Comparison of ENCODE assay signal across 8 cellular contexts in genomic region chr18:48445540-48445939, GRCh38. TPM values are rescaled to one million over a fixed set of nuclear protein-coding genes. Genes with fewer than 3 reads are reported as not detected.
DNase-seq lines count a peak whose midpoint lies in the region; ATAC-seq, FAIRE-seq and TF ChIP-seq lines count a peak whose summit lies in the region.

No MANE protein-coding gene starts in this region.

- ATAC-seq in A549 = peak; percentile 74 to 88; a peak in 5 of 6 replicates
- peak; percentile 68 to 80 for ATAC-seq in naive thymus-derived CD8-positive, alpha-beta T cell
- peak; percentile 69 for ATAC-seq in stimulated activated effector memory CD8-positive, alpha-beta T cell treated with anti-CD3 and anti-CD28 coated beads, Interleukin-12 subunit alpha, Interleukin-12 subunit beta, amount 100 ng/mL, for 72 hours

- H3K9me3 ChIP-seq in A549 = no peaks in the 10 kb centered on the region

- peaks cover 3 to 10% (median 6%) of the 10 kb centered on the region in 4 donors for H3K4me1 Mint-ChIP-seq in naive thymus-derived CD8-positive, alpha-beta T cell
- H3K4me1 Mint-ChIP-seq in stimulated activated effector memory CD8-positive, alpha-beta T cell treated with anti-CD3 and anti-CD28 coated beads, Interleukin-12 subunit alpha, Interleukin-12 subunit beta, amount 100 ng/mL, for 72 hours = no peaks in the 10 kb centered on the region

- H3K27me3 Mint-ChIP-seq in naive thymus-derived CD8-positive, alpha-beta T cell = peaks cover 18 to 73% (median 37%) of the 10 kb centered on the region in 5 donors

- H3K4me3 Mint-ChIP-seq in naive thymus-derived CD8-positive, alpha-beta T cell = no peak overlapping the region
- no peak overlapping the region for H3K4me3 Mint-ChIP-seq in stimulated activated effector memory CD8-positive, alpha-beta T cell treated with anti-CD3 and anti-CD28 coated beads, Interleukin-12 subunit alpha, Interleukin-12 subunit beta, amount 100 ng/mL, for 72 hours

- CTCF ChIA-PET in A549 (lab: Yijun Ruan, JAX) = interaction anchor here (0.8 to 13.0 kb wide), 26 partner anchors 9 to 487 kb away, joined by 3 to 175 read pairs (median 6); no protein-coding TSS in a partner anchor

- POLR2A ChIA-PET in A549 (lab: Yijun Ruan, JAX) = interaction anchor here (0.5 kb wide), 1 partner anchor 116 kb away, joined by 4 read pairs; no protein-coding TSS in a partner anchor
- POLR2A ChIA-PET in naive thymus-derived CD8-positive, alpha-beta T cell (lab: Charles Lee) = no interaction called here

- H3K4me3 ChIP-seq in A549 (no peak overlapping the region), epithelial cell of esophagus (ENCODE audit: low read length) (no peak overlapping the region)

- H3K4me2 ChIP-seq in A549 = no peak overlapping the region

- no peak for TF ChIP-seq POLR2A in A549 (IDR thresholded peaks at IDR 0.05; ENCODE audit: low read length)

- peak; percentile 43 to 75 for DNase-seq in A549 (ENCODE audit: low read depth in 1 of 2, low spot score in 1 of 2)
- DNase-seq in GM18507 (ENCODE audit: extremely low spot score, insufficient read length, low read depth) = peak; percentile 35
- peak; percentile 65 for DNase-seq in HT1080 (ENCODE audit: low read depth)
- DNase-seq in NOMO-1 (lab: John Stamatoyannopoulos, UW; ENCODE audit: unreplicated experiment in 2 of 2) = peak; percentile 80 to 81
- peak; percentile 85 for DNase-seq in activated CD8-positive, alpha-beta memory T cell treated with anti-CD3 and anti-CD28 coated beads for 24 hours
- DNase-seq in epithelial cell of esophagus (ENCODE audit: low read depth) = peak; percentile 90
- peak; percentile 40 to 83 (median 58) for DNase-seq in naive thymus-derived CD8-positive, alpha-beta T cell
- peak; percentile 64 to 81 for DNase-seq in stimulated activated effector memory CD8-positive, alpha-beta T cell treated with anti-CD3 and anti-CD28 coated beads, Interleukin-12 subunit alpha, Interleukin-12 subunit beta, amount 100 ng/mL, for 72 hours (ENCODE audit: low spot score in 2 of 2)

- peaks cover 2% of the 10 kb centered on the region; the same call in 1 of the 3 replicates for H3K4me1 ChIP-seq in A549

- FAIRE-seq in A549 (lab: Jason Lieb, UNC) (no peak), GM18507 (lab: Jason Lieb, UNC) (peak; percentile 92)

- H3K36me3 Mint-ChIP-seq in naive thymus-derived CD8-positive, alpha-beta T cell = no peaks in the 10 kb centered on the region
- H3K36me3 Mint-ChIP-seq in stimulated activated effector memory CD8-positive, alpha-beta T cell treated with anti-CD3 and anti-CD28 coated beads, Interleukin-12 subunit alpha, Interleukin-12 subunit beta, amount 100 ng/mL, for 72 hours = no peaks in the 10 kb centered on the region

- 75% methylated on average over 3 of the region's 3 CpGs for WGBS in A549 (ENCODE audit: missing lambda C conversion rate)

- H3K27ac ChIP-seq in A549 = no peak overlapping the region

- TF ChIP-seq CTCF in A549 (IDR thresholded peaks at IDR 0.05) (peak; percentile 59), epithelial cell of esophagus (IDR thresholded peaks at IDR 0.05; ENCODE audit: insufficient read depth, low read depth, low read length, missing control alignments) (peak; percentile 99)

- no peak overlapping the region for H3K27ac Mint-ChIP-seq in naive thymus-derived CD8-positive, alpha-beta T cell
- no peak overlapping the region for H3K27ac Mint-ChIP-seq in stimulated activated effector memory CD8-positive, alpha-beta T cell treated with anti-CD3 and anti-CD28 coated beads, Interleukin-12 subunit alpha, Interleukin-12 subunit beta, amount 100 ng/mL, for 72 hours

- no peaks in the 10 kb centered on the region for H3K9me3 Mint-ChIP-seq in naive thymus-derived CD8-positive, alpha-beta T cell
- H3K9me3 Mint-ChIP-seq in stimulated activated effector memory CD8-positive, alpha-beta T cell treated with anti-CD3 and anti-CD28 coated beads, Interleukin-12 subunit alpha, Interleukin-12 subunit beta, amount 100 ng/mL, for 72 hours = no peaks in the 10 kb centered on the region

- no peak for TF ChIP-seq EP300 in A549 (IDR thresholded peaks at IDR 0.05)

- peak; percentile 47 to 67 for TF ChIP-seq RAD21 in A549 (conservative IDR thresholded peaks at IDR 0.05 in 1 of 2, IDR thresholded peaks at IDR 0.05 in 1 of 2)

TF ChIP-seq in A549, 52 proteins besides CTCF, POLR2A, EP300 and RAD21:
- TF ChIP-seq RNF2 (IDR thresholded peaks at IDR 0.05; ENCODE audit: borderline replicate concordance, low read depth) (no peak), CEBPB (IDR thresholded peaks at IDR 0.05) (peak; percentile 50 to 63; a peak in 3 of 4 replicates), SMC3 (IDR thresholded peaks at IDR 0.05) (0 out of 3 replicates have a peak, but pooled peaks have one; percentile 21)

RNA-seq across cellular contexts. Expression of gene ZBTB7C, which starts 36.4 kb away (rescaled TPM):
- polyA plus RNA-seq in A549 (2011; rRNA removed) = 0.08 and 0.12 TPM in 2 replicates
- polyA plus RNA-seq in A549 (2012; cell fraction: cytosol; rRNA removed) = 0.13 TPM in 1 of 2 replicates, not detected in the other
- 0.02 and 0.04 TPM in 2 replicates for polyA plus RNA-seq in A549 (2012; cell fraction: nucleus; rRNA removed)
- 0.04 to 0.24 TPM (median 0.10 TPM) in 3 replicates for polyA plus RNA-seq in A549 (2017; fragmentation: RNase III; extraction: RNeasy Plus Mini Kit Qiagen cat#74134 plus additional on column Dnase treatment)
- 0.05 and 0.08 TPM in 2 replicates for polyA minus RNA-seq in A549 (2011; rRNA and poly(A)+ RNA removed)
- 0.05 TPM in 1 of 2 replicates, not detected in the other for total RNA-seq in HT1080 (2014; rRNA removed; shearing (Covaris generic))
- polyA plus RNA-seq in HT1080 (2015; cell fraction: cytosol; rRNA removed) = 0.02 and 0.08 TPM in 2 replicates
- 0.02 TPM in 1 of 2 replicates, not detected in the other for polyA plus RNA-seq in HT1080 (2015; cell fraction: nucleus; rRNA removed)
- not detected for total RNA-seq in naive thymus-derived CD8-positive, alpha-beta T cell
- not detected for polyA plus RNA-seq in naive thymus-derived CD8-positive, alpha-beta T cell

Comparison
In these comparisons a context has a peak if more than half of its experiments do, and no peak if none do; other contexts are left out.
1. DNase-seq: peak in every context shown above with its lines; median percentile 90 in epithelial cell of esophagus; 85 in activated CD8-positive, alpha-beta memory T cell treated with anti-CD3 and anti-CD28 coated beads for 24 hours; 80 in NOMO-1; 72 in stimulated activated effector memory CD8-positive, alpha-beta T cell treated with anti-CD3 and anti-CD28 coated beads, Interleukin-12 subunit alpha, Interleukin-12 subunit beta, amount 100 ng/mL, for 72 hours; 65 in HT1080; 59 in A549; 58 in naive thymus-derived CD8-positive, alpha-beta T cell; 35 in GM18507.